In the genomic region with DNA sequence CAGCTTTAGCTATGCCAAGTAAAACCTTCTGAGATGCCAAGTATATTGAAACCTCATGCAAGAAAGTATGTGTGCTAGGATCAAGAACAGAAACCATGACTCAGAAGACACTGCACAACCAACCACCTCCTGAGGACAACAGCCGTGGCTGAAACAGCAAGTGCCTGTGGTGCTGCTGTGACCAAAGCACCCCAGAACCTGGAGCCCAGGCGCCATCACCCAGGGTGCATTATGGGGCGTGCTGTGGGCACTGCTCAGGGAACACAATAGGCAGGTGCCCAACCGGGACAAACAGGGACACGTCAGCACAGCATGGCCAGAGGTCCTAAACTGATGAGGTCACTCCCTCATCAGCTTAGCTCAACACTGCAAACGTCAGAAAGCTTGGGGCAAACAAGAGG, we compare ENCODE assay signal across 1 cellular context.
TF ChIP-seq lines count a peak whose summit lies in the region.

No MANE protein-coding gene starts in this region.

TF ChIP-seq in WTC11, 78 proteins besides CTCF, POLR2A, EP300 and RAD21 (continued from another document):
- TF ChIP-seq ZNF232 (CRISPR knock-in tag; IDR thresholded peaks at IDR 0.05), result no peak
- TF ChIP-seq, protein P1, sequence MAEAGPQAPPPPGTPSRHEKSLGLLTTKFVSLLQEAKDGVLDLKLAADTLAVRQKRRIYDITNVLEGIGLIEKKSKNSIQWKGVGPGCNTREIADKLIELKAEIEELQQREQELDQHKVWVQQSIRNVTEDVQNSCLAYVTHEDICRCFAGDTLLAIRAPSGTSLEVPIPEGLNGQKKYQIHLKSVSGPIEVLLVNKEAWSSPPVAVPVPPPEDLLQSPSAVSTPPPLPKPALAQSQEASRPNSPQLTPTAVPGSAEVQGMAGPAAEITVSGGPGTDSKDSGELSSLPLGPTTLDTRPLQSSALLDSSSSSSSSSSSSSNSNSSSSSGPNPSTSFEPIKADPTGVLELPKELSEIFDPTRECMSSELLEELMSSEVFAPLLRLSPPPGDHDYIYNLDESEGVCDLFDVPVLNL (CRISPR knock-in tag; IDR thresholded peaks at IDR 0.05; ENCODE audit: borderline replicate concordance, low read depth), result no peak
- no peak for TF ChIP-seq ELF4 (CRISPR knock-in tag; IDR thresholded peaks at IDR 0.05; ENCODE audit: low read depth)
- TF ChIP-seq, protein P2, sequence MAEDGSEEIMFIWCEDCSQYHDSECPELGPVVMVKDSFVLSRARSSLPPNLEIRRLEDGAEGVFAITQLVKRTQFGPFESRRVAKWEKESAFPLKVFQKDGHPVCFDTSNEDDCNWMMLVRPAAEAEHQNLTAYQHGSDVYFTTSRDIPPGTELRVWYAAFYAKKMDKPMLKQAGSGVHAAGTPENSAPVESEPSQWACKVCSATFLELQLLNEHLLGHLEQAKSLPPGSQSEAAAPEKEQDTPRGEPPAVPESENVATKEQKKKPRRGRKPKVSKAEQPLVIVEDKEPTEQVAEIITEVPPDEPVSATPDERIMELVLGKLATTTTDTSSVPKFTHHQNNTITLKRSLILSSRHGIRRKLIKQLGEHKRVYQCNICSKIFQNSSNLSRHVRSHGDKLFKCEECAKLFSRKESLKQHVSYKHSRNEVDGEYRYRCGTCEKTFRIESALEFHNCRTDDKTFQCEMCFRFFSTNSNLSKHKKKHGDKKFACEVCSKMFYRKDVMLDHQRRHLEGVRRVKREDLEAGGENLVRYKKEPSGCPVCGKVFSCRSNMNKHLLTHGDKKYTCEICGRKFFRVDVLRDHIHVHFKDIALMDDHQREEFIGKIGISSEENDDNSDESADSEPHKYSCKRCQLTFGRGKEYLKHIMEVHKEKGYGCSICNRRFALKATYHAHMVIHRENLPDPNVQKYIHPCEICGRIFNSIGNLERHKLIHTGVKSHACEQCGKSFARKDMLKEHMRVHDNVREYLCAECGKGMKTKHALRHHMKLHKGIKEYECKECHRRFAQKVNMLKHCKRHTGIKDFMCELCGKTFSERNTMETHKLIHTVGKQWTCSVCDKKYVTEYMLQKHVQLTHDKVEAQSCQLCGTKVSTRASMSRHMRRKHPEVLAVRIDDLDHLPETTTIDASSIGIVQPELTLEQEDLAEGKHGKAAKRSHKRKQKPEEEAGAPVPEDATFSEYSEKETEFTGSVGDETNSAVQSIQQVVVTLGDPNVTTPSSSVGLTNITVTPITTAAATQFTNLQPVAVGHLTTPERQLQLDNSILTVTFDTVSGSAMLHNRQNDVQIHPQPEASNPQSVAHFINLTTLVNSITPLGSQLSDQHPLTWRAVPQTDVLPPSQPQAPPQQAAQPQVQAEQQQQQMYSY (CRISPR knock-in tag; IDR thresholded peaks at IDR 0.05), result no peak
